Comparison of ENCODE assay signal across 1 cellular context in genomic region chr2:160157861-160158813, GRCh38.
TF ChIP-seq lines count a peak whose summit lies in the region.

No MANE protein-coding gene starts in this region.

TF ChIP-seq in HepG2, 621 proteins besides CTCF, POLR2A, EP300 and RAD21:
- no peak for TF ChIP-seq ZFAT (CRISPR knock-in tag; conservative IDR thresholded peaks at IDR 0.05)
- TF ChIP-seq ZNF34 (CRISPR knock-in tag; IDR thresholded peaks at IDR 0.05; ENCODE audit: borderline replicate concordance): no peak
- no peak for TF ChIP-seq ZNF777 (CRISPR knock-in tag; IDR thresholded peaks at IDR 0.05)
- TF ChIP-seq CENPT (CRISPR knock-in tag; IDR thresholded peaks at IDR 0.05; ENCODE audit: low read depth): no peak
- TF ChIP-seq SMARCE1 (IDR thresholded peaks at IDR 0.05; ENCODE audit: borderline replicate concordance): no peak
- TF ChIP-seq ESRRA (CRISPR knock-in tag; IDR thresholded peaks at IDR 0.05; ENCODE audit: low read depth): no peak
- TF ChIP-seq ZNF598 (CRISPR knock-in tag; IDR thresholded peaks at IDR 0.05; ENCODE audit: borderline replicate concordance): no peak
- TF ChIP-seq SP140L (CRISPR knock-in tag; IDR thresholded peaks at IDR 0.05; ENCODE audit: borderline replicate concordance): no peak
- no peak for TF ChIP-seq NFAT5 (CRISPR knock-in tag; IDR thresholded peaks at IDR 0.05)
- no peak for TF ChIP-seq MED13 (CRISPR knock-in tag; IDR thresholded peaks at IDR 0.05)
- TF ChIP-seq HOXA9 (CRISPR knock-in tag; IDR thresholded peaks at IDR 0.05; ENCODE audit: borderline replicate concordance): no peak
- TF ChIP-seq ZNF160 (CRISPR knock-in tag; IDR thresholded peaks at IDR 0.05): no peak
- TF ChIP-seq NKX3-1 (CRISPR knock-in tag; IDR thresholded peaks at IDR 0.05): no peak
- TF ChIP-seq ZKSCAN8 (CRISPR knock-in tag; IDR thresholded peaks at IDR 0.05; ENCODE audit: borderline replicate concordance): no peak
- TF ChIP-seq ZNF747 (CRISPR knock-in tag; IDR thresholded peaks at IDR 0.05; ENCODE audit: borderline replicate concordance): no peak
- TF ChIP-seq TERF1 (CRISPR knock-in tag; IDR thresholded peaks at IDR 0.05): no peak
- TF ChIP-seq ZNF407 (CRISPR knock-in tag; IDR thresholded peaks at IDR 0.05; ENCODE audit: not compliant biosample characterization): no peak
TF ChIP-seq in HepG2: peak in this region for 0.
